ENCODE assay signal across 9 cellular contexts in the genomic region with DNA sequence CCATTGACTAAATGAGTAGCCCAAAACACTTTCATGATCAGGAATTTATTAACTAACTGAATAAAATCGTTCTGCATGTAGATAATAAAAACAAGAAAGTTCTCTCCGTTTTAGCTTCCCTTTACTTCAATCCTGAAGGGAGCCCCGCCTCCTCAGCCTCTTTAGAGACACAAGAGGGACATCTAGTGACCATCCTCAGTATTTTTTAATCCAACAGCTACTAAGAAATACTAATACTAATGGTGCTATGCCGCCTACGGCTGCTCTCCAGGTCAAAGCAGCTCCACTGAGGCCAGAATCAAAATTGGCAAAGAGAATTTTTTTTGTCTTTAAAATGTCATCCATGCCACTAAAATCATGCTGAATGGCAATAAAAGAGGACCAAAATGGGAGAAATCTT. TPM values are rescaled to one million over a fixed set of nuclear protein-coding genes. Genes with fewer than 3 reads are reported as not detected.
A peak's percentile ranks its signal among the peaks of the same experiment; 100 is the strongest.
DNase-seq lines count a peak whose midpoint lies in the region; ATAC-seq and TF ChIP-seq lines count a peak whose summit lies in the region.
"Had no signal": no experiment of that assay in that cellular context is flagged by ENCODE, and none has a peak within 500 bp of the region (broad histone marks: within the 10 kb centered on the region; RNA-seq: fewer than 3 reads in every experiment).

No MANE protein-coding gene starts in this region.

- POLR2A ChIA-PET in AG04449 (lab: Yijun Ruan, JAX), result no interaction called here
- POLR2A ChIA-PET in activated B cell treated with CpG ODN at 0.5 μM for 24 hours (lab: Charles Lee), result no interaction called here

- no peaks in the 10 kb centered on the region for H3K9me3 Mint-ChIP-seq in activated B cell treated with CpG ODN at 0.5 μM for 24 hours

- DNase-seq in AG04449 (ENCODE audit: low read depth, low spot score), result no peak
- peak; percentile 66 for DNase-seq in GM03348 (ENCODE audit: low spot score)
- peak; percentile 18 for DNase-seq in NCI-H187 treated with DMSO at 0.1 percent for 48 hours (lab: John Stamatoyannopoulos, UW)
- DNase-seq in activated B cell treated with CpG ODN at 0.5 μM for 24 hours, result no peak
- DNase-seq in heart right ventricle, result peak in 1 of 2 donors; percentile 26
- peak; percentile 8 for DNase-seq in skeletal muscle cell (ENCODE audit: low read depth)
- DNase-seq in HuH-7.5 (ENCODE audit: low spot score), result no peak

- peaks cover 25% of the 10 kb centered on the region for H3K27me3 Mint-ChIP-seq in activated B cell treated with CpG ODN at 0.5 μM for 24 hours

- H3K4me3 ChIP-seq in AG04449 (ENCODE audit: low read depth, low read length), result no peak overlapping the region
- H3K4me3 ChIP-seq in heart right ventricle, result no peak overlapping the region
- no peak overlapping the region for H3K4me3 ChIP-seq in skeletal muscle cell (ENCODE audit: low read depth, low read length)
- H3K4me3 ChIP-seq: SJSA1 had no signal

- no peak overlapping the region for H3K27ac Mint-ChIP-seq in activated B cell treated with CpG ODN at 0.5 μM for 24 hours

- H3K4me1 ChIP-seq in heart right ventricle, result peaks cover 0 to 32% (median 8%) of the 10 kb centered on the region in 9 donors
- H3K4me1 ChIP-seq: SJSA1 had no signal

- intact Hi-C loops in activated B cell treated with CpG ODN at 0.5 μM for 24 hours (cut with micrococcal nuclease) (no loop called here), heart right ventricle (cut with DNase I) (loop anchor here in 1 of 10 donors (10.0 kb wide), 1 partner anchor 62 kb away; no protein-coding TSS in a partner anchor)

- peaks cover 20% of the 10 kb centered on the region for H3K4me1 Mint-ChIP-seq in activated B cell treated with CpG ODN at 0.5 μM for 24 hours

- WGBS in heart right ventricle, 2 donors, result 0 to 2% methylated on average over 5 of the region's 5 CpGs

- no peaks in the 10 kb centered on the region for H3K36me3 Mint-ChIP-seq in activated B cell treated with CpG ODN at 0.5 μM for 24 hours (ENCODE audit: low read depth)

- peaks cover 0 to 10% (median 0%) of the 10 kb centered on the region in 11 donors for H3K9me3 ChIP-seq in heart right ventricle
- H3K9me3 ChIP-seq: SJSA1 had no signal

- peak; percentile 69 for ATAC-seq in HG02759 (IDR thresholded peaks at IDR 0.05; ENCODE audit: unreplicated experiment)
- ATAC-seq in activated B cell treated with CpG ODN at 0.5 μM for 24 hours (ENCODE audit: low read depth), result peak; percentile 42
- ATAC-seq in heart right ventricle, result peak in 3 of 8 donors; percentile 45 to 48 (median 47)

- peak; percentile 13 for TF ChIP-seq CTCF in AG04449 (IDR thresholded peaks at IDR 0.05; ENCODE audit: insufficient read depth, low read length, missing control alignments)
- TF ChIP-seq CTCF in activated B cell treated with CpG ODN at 0.5 μM for 24 hours (IDR thresholded peaks at IDR 0.05), result no peak
- TF ChIP-seq CTCF in heart right ventricle (IDR thresholded peaks at IDR 0.05), result peak in 7 of 9 donors; percentile 41 to 66 (median 53)

- CTCF ChIA-PET in AG04449 (lab: Yijun Ruan, JAX), result interaction anchor here (0.8 to 1.3 kb wide), 3 partner anchors 40 to 617 kb away, joined by 3 read pairs; no protein-coding TSS in a partner anchor
- CTCF ChIA-PET in activated B cell treated with CpG ODN at 0.5 μM for 24 hours (lab: Charles Lee), result interaction anchor here (0.8 kb wide), 1 partner anchor 45 kb away, joined by 4 read pairs; no protein-coding TSS in a partner anchor

- H3K27me3 ChIP-seq in heart right ventricle, result peaks cover 0 to 60% (median 14%) of the 10 kb centered on the region in 7 donors

- no peak overlapping the region for H3K4me3 Mint-ChIP-seq in activated B cell treated with CpG ODN at 0.5 μM for 24 hours

- H3K27ac ChIP-seq in heart right ventricle, result no peak overlapping the region
- H3K27ac ChIP-seq: SJSA1 had no signal

- no peaks in the 10 kb centered on the region for H3K36me3 ChIP-seq in heart right ventricle
- H3K36me3 ChIP-seq: SJSA1 had no signal

RNA-seq across cellular contexts. Expression of a gene that starts 3.2 kb away (rescaled TPM):
- not detected in 2 replicates for total RNA-seq in activated B cell treated with CpG ODN at 0.5 μM for 24 hours
- total RNA-seq in heart right ventricle, result 1 to 10 TPM in 3 of 10 donors, under 1 TPM in 7; 0.15 to 1.8 (median 0.67) TPM
- under 1 TPM; 0.16 to 0.29 TPM for polyA plus RNA-seq in heart right ventricle
- total RNA-seq: SJSA1 had no signal

Comparison
In these comparisons a context has a peak if more than half of its experiments do, and no peak if none do; other contexts are left out.
1. DNase-seq: peak in GM03348 (single experiment), NCI-H187 treated with DMSO at 0.1 percent for 48 hours (single experiment) and skeletal muscle cell (single experiment); none in AG04449 (single experiment), activated B cell treated with CpG ODN at 0.5 μM for 24 hours (single experiment) and HuH-7.5 (single experiment).